Comparison of ENCODE assay signal across 2 cellular contexts in genomic region chr1:155979525-155980343, GRCh38.
TF ChIP-seq lines count a peak whose summit lies in the region.

No MANE protein-coding gene starts in this region.

TF ChIP-seq in GM12891, 5 proteins besides CTCF, POLR2A, EP300 and RAD21:
- TF ChIP-seq TAF1 (IDR thresholded peaks at IDR 0.05; ENCODE audit: low read depth, low read length) (no peak), POU2F2 (IDR thresholded peaks at IDR 0.05; ENCODE audit: low read depth, low read length) (no peak), PAX5 (IDR thresholded peaks at IDR 0.05; ENCODE audit: insufficient read depth, low read length, severe bottlenecking) (no peak), POLR2AphosphoS5 (IDR thresholded peaks at IDR 0.05; ENCODE audit: low read depth, low read length) (no peak), SPI1 (IDR thresholded peaks at IDR 0.05; ENCODE audit: low read depth, low read length) (no peak)
TF ChIP-seq in GM12891: peak in this region for 0.

TF ChIP-seq in H1, 55 proteins besides CTCF, POLR2A, EP300 and RAD21:
- TF ChIP-seq CHD2 (IDR thresholded peaks at IDR 0.05; ENCODE audit: low read length) = no peak
- TF ChIP-seq RNF2 (IDR thresholded peaks at IDR 0.05; ENCODE audit: borderline replicate concordance, low read depth, low read length, missing control alignments, poor library complexity, severe bottlenecking) = no peak
- no peak for TF ChIP-seq FOSL1 (IDR thresholded peaks at IDR 0.05; ENCODE audit: insufficient read depth, low read depth, low read length)
- no peak for TF ChIP-seq JUND (IDR thresholded peaks at IDR 0.05; ENCODE audit: low read length)
- TF ChIP-seq ATF3 (IDR thresholded peaks at IDR 0.05; ENCODE audit: insufficient read depth, low read depth, low read length) = no peak
- no peak for TF ChIP-seq USF2 (IDR thresholded peaks at IDR 0.05; ENCODE audit: low read length)
- TF ChIP-seq SIN3A (conservative IDR thresholded peaks at IDR 0.05 in 1 of 2, IDR thresholded peaks at IDR 0.05 in 1 of 2; ENCODE audit: low read depth in 1 of 2, low read length in 2 of 2) = no peak
- no peak for TF ChIP-seq SP1 (IDR thresholded peaks at IDR 0.05; ENCODE audit: low read depth, low read length)
- no peak for TF ChIP-seq GABPA (IDR thresholded peaks at IDR 0.05; ENCODE audit: borderline replicate concordance, insufficient read depth, low read length)
- TF ChIP-seq CHD1 (IDR thresholded peaks at IDR 0.05; ENCODE audit: low read depth, low read length) = no peak
- TF ChIP-seq GTF2F1 (IDR thresholded peaks at IDR 0.05; ENCODE audit: borderline replicate concordance, low read depth, low read length) = no peak
- no peak for TF ChIP-seq MAFK (IDR thresholded peaks at IDR 0.05; ENCODE audit: low read depth, low read length)
- no peak for TF ChIP-seq BACH1 (IDR thresholded peaks at IDR 0.05; ENCODE audit: low read length)
- no peak for TF ChIP-seq TAF1 (IDR thresholded peaks at IDR 0.05; ENCODE audit: low read depth, low read length)
- no peak for TF ChIP-seq PHF8 (conservative IDR thresholded peaks at IDR 0.05; ENCODE audit: low read depth, low read length)
- TF ChIP-seq SIRT6 (IDR thresholded peaks at IDR 0.05; ENCODE audit: low read length) = no peak
- TF ChIP-seq SUZ12 (IDR thresholded peaks at IDR 0.05; ENCODE audit: low read length) = no peak
- no peak for TF ChIP-seq ATF2 (IDR thresholded peaks at IDR 0.05; ENCODE audit: low read length)
- no peak for TF ChIP-seq RFX5 (IDR thresholded peaks at IDR 0.05; ENCODE audit: borderline replicate concordance, low read depth, low read length)
